ENCODE assay signal across 16 cellular contexts in genomic region chrX:9604111-9604907, GRCh38.
A peak's percentile ranks its signal among the peaks of the same experiment; 100 is the strongest.
DNase-seq lines count a peak whose midpoint lies in the region; ATAC-seq, FAIRE-seq and TF ChIP-seq lines count a peak whose summit lies in the region.
"Had no signal": no experiment of that assay in that cellular context is flagged by ENCODE, and none has a peak within 500 bp of the region (broad histone marks: within the 10 kb centered on the region; RNA-seq: fewer than 3 reads in every experiment).

No MANE protein-coding gene starts in this region.

- no peak for TF ChIP-seq POLR2A in testis (IDR thresholded peaks at IDR 0.05)

- H3K9me3 ChIP-seq in adipocyte (ENCODE audit: control insufficient read depth, low read length) (no peaks in the 10 kb centered on the region), testis (no peaks in the 10 kb centered on the region)
- no peaks in the 10 kb centered on the region for H3K9me3 ChIP-seq in naive thymus-derived CD4-positive, alpha-beta T cell (ENCODE audit: control insufficient read depth in 2 of 3, low read length in 3 of 3)

- H3K4me1 Mint-ChIP-seq in activated CD8-positive, alpha-beta memory T cell treated with anti-CD3 and anti-CD28 coated beads, Interleukin-2, amount 10 ng/mL, durations not matched to agents 7 days and 5 days = no peaks in the 10 kb centered on the region
- peaks cover 0 to 24% (median 12%) of the 10 kb centered on the region in 7 donors for H3K4me1 Mint-ChIP-seq in naive thymus-derived CD4-positive, alpha-beta T cell
- H3K4me1 Mint-ChIP-seq: central memory CD8-positive, alpha-beta T cell had no signal

- 51 to 70% methylated on average over 5 to 14 of the region's 17 CpGs for WGBS in testis, 2 donors

- peaks cover 6% of the 10 kb centered on the region for H3K36me3 Mint-ChIP-seq in activated CD8-positive, alpha-beta memory T cell treated with anti-CD3 and anti-CD28 coated beads, Interleukin-2, amount 10 ng/mL, durations not matched to agents 7 days and 5 days
- peaks cover 0 to 19% (median 8%) of the 10 kb centered on the region in 5 donors for H3K36me3 Mint-ChIP-seq in naive thymus-derived CD4-positive, alpha-beta T cell

- no peak for TF ChIP-seq CTCF in testis (IDR thresholded peaks at IDR 0.05)

- H3K4me3 ChIP-seq in adipocyte (ENCODE audit: low read length) = peak overlapping the region; percentile 14
- no peak overlapping the region for H3K4me3 ChIP-seq in testis
- no peak overlapping the region for H3K4me3 ChIP-seq in naive thymus-derived CD4-positive, alpha-beta T cell (ENCODE audit: low read length)

- intact Hi-C loops in testis (cut with DNase I; ENCODE audit: low total_unique reads) = no loop called here
- intact Hi-C loops in naive thymus-derived CD4-positive, alpha-beta T cell (cut with micrococcal nuclease) = no loop called here

- H3K4me3 Mint-ChIP-seq in activated CD8-positive, alpha-beta memory T cell treated with anti-CD3 and anti-CD28 coated beads, Interleukin-2, amount 10 ng/mL, durations not matched to agents 7 days and 5 days = no peak overlapping the region
- H3K4me3 Mint-ChIP-seq in naive thymus-derived CD4-positive, alpha-beta T cell = no peak overlapping the region
- H3K4me3 Mint-ChIP-seq: CD8-positive, alpha-beta T cell; central memory CD8-positive, alpha-beta T cell; stimulated activated naive B cell treated with anti-CD40 and anti-IgM and Interleukin-4, amounts not matched to agents 10 μg/mL and 1 μg/mL and 100 μg/mL, for 72 hours had no signal

- no peak for ATAC-seq in activated CD8-positive, alpha-beta memory T cell treated with anti-CD3 and anti-CD28 coated beads, Interleukin-2, amount 10 ng/mL, durations not matched to agents 7 days and 5 days
- ATAC-seq in HG03280 (IDR thresholded peaks at IDR 0.05; ENCODE audit: unreplicated experiment) = no peak
- no peak for ATAC-seq in naive thymus-derived CD4-positive, alpha-beta T cell
- ATAC-seq: CD8-positive, alpha-beta T cell had no signal

- POLR2A ChIA-PET in naive thymus-derived CD4-positive, alpha-beta T cell (lab: Charles Lee) = no interaction called here

- H3K27me3 ChIP-seq in adipocyte (replicated peaks; ENCODE audit: control insufficient read depth, insufficient read depth, low read length) = no peaks in the 10 kb centered on the region
- no peaks in the 10 kb centered on the region for H3K27me3 ChIP-seq in testis
- no peaks in the 10 kb centered on the region for H3K27me3 ChIP-seq in naive thymus-derived CD4-positive, alpha-beta T cell (ENCODE audit: control insufficient read depth in 2 of 2, insufficient read depth in 2 of 2, low read length in 2 of 2)

- H3K4me1 ChIP-seq in adipocyte (ENCODE audit: control insufficient read depth, insufficient read depth, low read length) (peaks cover 4% of the 10 kb centered on the region), testis (no peaks in the 10 kb centered on the region)
- H3K4me1 ChIP-seq in naive thymus-derived CD4-positive, alpha-beta T cell (ENCODE audit: control insufficient read depth in 2 of 2, insufficient read depth in 2 of 2, low read length in 2 of 2) = no peaks in the 10 kb centered on the region

- H3K36me3 ChIP-seq in adipocyte (ENCODE audit: control insufficient read depth, insufficient read depth, low read length, severe bottlenecking) (no peaks in the 10 kb centered on the region), testis (ENCODE audit: low read depth, missing control alignments) (no peaks in the 10 kb centered on the region)
- H3K36me3 ChIP-seq in naive thymus-derived CD4-positive, alpha-beta T cell (ENCODE audit: control insufficient read depth in 2 of 3, insufficient read depth in 3 of 3, low read length in 3 of 3) = no peaks in the 10 kb centered on the region

- no peak overlapping the region for H3K27ac Mint-ChIP-seq in activated CD8-positive, alpha-beta memory T cell treated with anti-CD3 and anti-CD28 coated beads, Interleukin-2, amount 10 ng/mL, durations not matched to agents 7 days and 5 days
- H3K27ac Mint-ChIP-seq in naive thymus-derived CD4-positive, alpha-beta T cell = peak overlapping the region in 1 of 9 donors; percentile 12
- H3K27ac Mint-ChIP-seq: CD8-positive, alpha-beta T cell; stimulated activated naive B cell treated with anti-CD40 and anti-IgM and Interleukin-4, amounts not matched to agents 10 μg/mL and 1 μg/mL and 100 μg/mL, for 72 hours had no signal

- no peak for FAIRE-seq in GM19239 (lab: Jason Lieb, UNC)

- CTCF ChIA-PET in activated CD8-positive, alpha-beta memory T cell treated with anti-CD3 and anti-CD28 coated beads, Interleukin-2, amount 10 ng/mL, durations not matched to agents 7 days and 5 days (lab: Charles Lee) = no interaction called here
- CTCF ChIA-PET in naive thymus-derived CD4-positive, alpha-beta T cell (lab: Charles Lee) = no interaction called here

- H3K9me3 Mint-ChIP-seq in activated CD8-positive, alpha-beta memory T cell treated with anti-CD3 and anti-CD28 coated beads, Interleukin-2, amount 10 ng/mL, durations not matched to agents 7 days and 5 days (ENCODE audit: low read depth) = no peaks in the 10 kb centered on the region
- peaks cover 0 to 2% (median 0%) of the 10 kb centered on the region in 11 donors for H3K9me3 Mint-ChIP-seq in naive thymus-derived CD4-positive, alpha-beta T cell
- H3K9me3 Mint-ChIP-seq: CD8-positive, alpha-beta T cell; central memory CD8-positive, alpha-beta T cell; stimulated activated naive B cell treated with anti-CD40 and anti-IgM and Interleukin-4, amounts not matched to agents 10 μg/mL and 1 μg/mL and 100 μg/mL, for 72 hours had no signal

- H3K9ac ChIP-seq in adipocyte (ENCODE audit: low read length) = no peak overlapping the region

- peak overlapping the region in 1 of 2 donors; percentile 53 for H3K27ac ChIP-seq in testis
- H3K27ac ChIP-seq in naive thymus-derived CD4-positive, alpha-beta T cell (ENCODE audit: low read depth, low read length) = no peak overlapping the region
- H3K27ac ChIP-seq: epithelial cell of prostate had no signal

- DNase-seq in adipocyte (ENCODE audit: low read depth) (no peak), globus pallidus (ENCODE audit: low spot score) (peak; percentile 81), myocyte (ENCODE audit: low read depth) (peak; percentile 57), testis (peak; percentile 65), GM19239 (ENCODE audit: insufficient read length, low spot score) (no peak)
- DNase-seq in activated CD8-positive, alpha-beta memory T cell treated with anti-CD3 and anti-CD28 coated beads, Interleukin-2, amount 10 ng/mL, durations not matched to agents 7 days and 5 days = no peak
- no peak for DNase-seq in naive thymus-derived CD4-positive, alpha-beta T cell
- DNase-seq: CD8-positive, alpha-beta T cell; GDM1; NCI-H1417; NCI-H510A; stimulated activated CD4-positive, alpha-beta T cell treated with anti-CD3 and anti-CD28 coated beads, Interleukin-1b, Interleukin-23, amount 100 ng/mL, for 48 hours; stimulated activated naive B cell treated with anti-CD40 and anti-IgM and Interleukin-4, amounts not matched to agents 10 μg/mL and 1 μg/mL and 100 μg/mL, for 72 hours had no signal

- H3K27me3 Mint-ChIP-seq in activated CD8-positive, alpha-beta memory T cell treated with anti-CD3 and anti-CD28 coated beads, Interleukin-2, amount 10 ng/mL, durations not matched to agents 7 days and 5 days = no peaks in the 10 kb centered on the region
- H3K27me3 Mint-ChIP-seq in naive thymus-derived CD4-positive, alpha-beta T cell = no peaks in the 10 kb centered on the region
- H3K27me3 Mint-ChIP-seq: central memory CD8-positive, alpha-beta T cell; stimulated activated naive B cell treated with anti-CD40 and anti-IgM and Interleukin-4, amounts not matched to agents 10 μg/mL and 1 μg/mL and 100 μg/mL, for 72 hours had no signal

Comparison
In these comparisons a context has a peak if more than half of its experiments do, and no peak if none do; other contexts are left out.
1. DNase-seq: peak in globus pallidus (single experiment), myocyte (single experiment) and testis (single experiment); none in adipocyte (single experiment), activated CD8-positive, alpha-beta memory T cell treated with anti-CD3 and anti-CD28 coated beads, Interleukin-2, amount 10 ng/mL, durations not matched to agents 7 days and 5 days (single experiment), GM19239 (single experiment) and naive thymus-derived CD4-positive, alpha-beta T cell (0 of 9).